ENCODE assay signal across 11 cellular contexts in the genomic region with DNA sequence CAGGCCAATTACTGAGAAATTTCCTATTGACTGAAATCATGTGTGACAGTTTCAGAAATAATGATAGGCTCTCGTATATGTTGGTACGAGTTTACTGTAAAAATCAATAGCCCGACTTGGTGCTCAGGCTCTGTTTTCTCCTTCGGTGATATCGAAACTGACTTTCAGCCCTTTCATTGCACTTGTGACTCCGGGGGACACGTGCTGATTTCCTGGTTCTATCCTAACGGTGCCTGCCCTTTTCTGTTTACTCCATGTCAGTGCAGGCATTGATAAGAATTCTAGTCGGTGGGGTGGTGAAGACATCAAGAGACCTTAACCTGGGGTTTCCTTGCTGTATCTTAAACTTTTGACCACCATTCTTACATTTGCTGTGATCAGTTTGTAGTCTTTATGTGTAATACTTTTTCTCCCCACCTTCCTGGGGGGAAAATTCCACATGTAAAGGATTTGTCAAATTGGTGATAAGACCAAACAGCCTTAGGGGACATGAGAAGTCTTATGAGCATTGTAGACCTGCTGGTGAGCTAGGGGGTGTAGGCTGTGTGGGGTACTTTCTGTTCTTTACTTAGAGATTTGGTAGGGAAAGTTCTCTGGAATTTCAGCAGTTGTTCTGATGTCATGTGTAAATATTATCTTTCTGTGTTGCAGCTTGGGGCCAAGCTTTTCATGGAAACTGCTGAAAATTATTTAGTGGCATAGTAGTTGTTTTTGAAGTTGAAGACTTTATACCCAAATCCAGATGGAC. TPM values are rescaled to one million over a fixed set of nuclear protein-coding genes. Genes with fewer than 3 reads are reported as not detected.
DNase-seq lines count a peak whose midpoint lies in the region; TF ChIP-seq lines count a peak whose summit lies in the region.
"Had no signal": no experiment of that assay in that cellular context is flagged by ENCODE, and none has a peak within 500 bp of the region (broad histone marks: within the 10 kb centered on the region; RNA-seq: fewer than 3 reads in every experiment).

No MANE protein-coding gene starts in this region.

- no peak for TF ChIP-seq POLR2A in erythroblast (IDR thresholded peaks at IDR 0.05; ENCODE audit: low read length)

- H4K8ac ChIP-seq in trophoblast cell (ENCODE audit: low read depth, low read length) = no peak overlapping the region

- peaks cover 2% of the 10 kb centered on the region for H3K79me1 ChIP-seq in trophoblast cell (ENCODE audit: low read length)

- no peak overlapping the region for H3K4me2 ChIP-seq in trophoblast cell (ENCODE audit: low read length)

- H3K23ac ChIP-seq in trophoblast cell (ENCODE audit: low read length) = no peak overlapping the region

- H3K27ac ChIP-seq in neutrophil (peak overlapping the region; percentile 82), trophoblast cell (ENCODE audit: low read depth, low read length) (no peak overlapping the region)

- H2AK5ac ChIP-seq in trophoblast cell (ENCODE audit: low read length) = no peak overlapping the region

- no peak overlapping the region for H3K18ac ChIP-seq in trophoblast cell (ENCODE audit: low read length)

- H3K4me3 ChIP-seq in neutrophil (ENCODE audit: low read depth in 1 of 2, low read length in 1 of 2) = no peak overlapping the region
- H3K4me3 ChIP-seq in trophoblast cell (ENCODE audit: low read depth, low read length) = no peak overlapping the region

- peaks cover 34% of the 10 kb centered on the region for H3K4me1 Mint-ChIP-seq in Calu3 (ENCODE audit: low read depth, unreplicated experiment)

- H4K12ac ChIP-seq in trophoblast cell (ENCODE audit: low read depth, low read length) = no peak overlapping the region

- no peak overlapping the region for H3K4ac ChIP-seq in trophoblast cell (ENCODE audit: low read depth, low read length)

- in situ Hi-C loops in SK-MEL-5 (cut with HindIII; ENCODE audit: low pct_unique_long_range_greater_than_20kb, low sequenced_read_pairs) = no loop called here

- BruUV-seq in Calu3 (replicated peaks; lab: Mats Ljungman, UMichigan) = no TSS peak

- DNase-seq in Calu3 (peak; percentile 30), SK-MEL-5 (ENCODE audit: low read depth, low spot score) (peak; percentile 17), erythroblast (lab: John Stamatoyannopoulos, UW) (peak; percentile 30 to 36), trophoblast cell (no peak), UCSD-AML1 (lab: John Stamatoyannopoulos, UW; ENCODE audit: unreplicated experiment) (no peak), NCI-H187 treated with DMSO at 0.1 percent for 48 hours (lab: John Stamatoyannopoulos, UW) (no peak)
- no peak for DNase-seq in stimulated activated CD4-positive, alpha-beta T cell treated with anti-CD3 and anti-CD28 coated beads, Interleukin-12 subunit alpha, Interleukin-12 subunit beta, amount 100 ng/mL, for 4 hours
- DNase-seq: anterior cingulate cortex, DMS 273 treated with DMSO at 0.1 percent for 48 hours, NCI-H1436 treated with DMSO at 0.1 percent for 48 hours had no signal

- H3K36me3 ChIP-seq in neutrophil (peaks cover 5% of the 10 kb centered on the region), trophoblast cell (ENCODE audit: control insufficient read depth in 1 of 2, insufficient read depth in 2 of 2, low read length in 2 of 2) (no peaks in the 10 kb centered on the region)

- H2BK5ac ChIP-seq in trophoblast cell (ENCODE audit: low read depth, low read length, poor library complexity) = no peak overlapping the region

- no peaks in the 10 kb centered on the region for H3K9me3 Mint-ChIP-seq in Calu3 (ENCODE audit: low read depth, unreplicated experiment)

- H2BK12ac ChIP-seq in trophoblast cell (ENCODE audit: low read length) = no peak overlapping the region

- no peaks in the 10 kb centered on the region for H3K36me3 Mint-ChIP-seq in Calu3 (ENCODE audit: insufficient read depth, unreplicated experiment)

- H3K27me3 Mint-ChIP-seq in Calu3 (ENCODE audit: unreplicated experiment) = no peaks in the 10 kb centered on the region

- CTCF ChIA-PET in Calu3 (lab: Charles Lee) = no interaction called here

- no peaks in the 10 kb centered on the region for H3K79me2 ChIP-seq in trophoblast cell (ENCODE audit: control insufficient read depth, insufficient read depth, low read length, poor library complexity)

- WGBS in trophoblast cell (ENCODE audit: extremely low coverage, insufficient coverage, insufficient read length) = no CpG with 5 or more reads among the region's 9 CpGs

- H3K27ac Mint-ChIP-seq in Calu3 (ENCODE audit: unreplicated experiment) = no peak overlapping the region

- H3K4me3 Mint-ChIP-seq in Calu3 (ENCODE audit: low read depth, unreplicated experiment) = peak overlapping the region; percentile 45

- no peak overlapping the region for H3K9ac ChIP-seq in trophoblast cell (ENCODE audit: low read length)

- no peak for TF ChIP-seq CTCF in Calu3 (IDR thresholded peaks at IDR 0.05; ENCODE audit: unreplicated experiment)
- no peak for TF ChIP-seq CTCF in neutrophil (IDR thresholded peaks at IDR 0.05)

- intact Hi-C loops in Calu3 (cut with micrococcal nuclease; ENCODE audit: unreplicated experiment) = no loop called here

- H2AFZ ChIP-seq in trophoblast cell (ENCODE audit: insufficient read depth, low read length, poor library complexity) = no peak overlapping the region

- H3K14ac ChIP-seq in trophoblast cell (ENCODE audit: low read length) = no peak overlapping the region

- H2BK120ac ChIP-seq in trophoblast cell (ENCODE audit: insufficient read depth, low read length, poor library complexity) = no peak overlapping the region

- no peak overlapping the region for H4K91ac ChIP-seq in trophoblast cell (ENCODE audit: low read depth, low read length)

- H3K27me3 ChIP-seq in neutrophil = no peaks in the 10 kb centered on the region
- no peaks in the 10 kb centered on the region for H3K27me3 ChIP-seq in trophoblast cell (ENCODE audit: insufficient read depth, low read length)

- H3K9me3 ChIP-seq in neutrophil (no peaks in the 10 kb centered on the region), trophoblast cell (ENCODE audit: insufficient read depth, low read depth, low read length) (no peaks in the 10 kb centered on the region)

- H3K4me1 ChIP-seq in neutrophil (ENCODE audit: control insufficient read depth in 1 of 2, insufficient read depth in 1 of 2, low read depth in 1 of 2, low read length in 1 of 2) (peaks cover 62 to 67% of the 10 kb centered on the region in 2 experiments), trophoblast cell (ENCODE audit: control insufficient read depth in 1 of 2, insufficient read depth in 2 of 2, low read length in 2 of 2) (peaks cover 3 to 5% of the 10 kb centered on the region in 2 experiments)

RNA-seq across cellular contexts. Expression of a gene that starts 52.7 kb away (rescaled TPM):
- total RNA-seq in Calu3 (2022) = 8.8 and 9.4 TPM in 2 replicates
- 7.8 and 10.9 TPM in 2 replicates for total RNA-seq in SK-MEL-5 (2014; rRNA removed; shearing (Covaris generic))
- polyA plus RNA-seq in SK-MEL-5 (2015; cell fraction: cytosol; rRNA removed) = 6.4 and 7.1 TPM in 2 replicates
- polyA plus RNA-seq in SK-MEL-5 (2015; cell fraction: nucleus; rRNA removed) = 12.0 and 15.8 TPM in 2 replicates
- 8.3 and 8.9 TPM in 2 replicates for polyA plus RNA-seq in trophoblast cell (2013)

Comparison
In these comparisons a context has a peak if more than half of its experiments do, and no peak if none do; other contexts are left out.
1. DNase-seq: peak in Calu3 (single experiment), SK-MEL-5 (single experiment) and erythroblast (2 of 2); none in trophoblast cell (0 of 2), UCSD-AML1 (single experiment), stimulated activated CD4-positive, alpha-beta T cell treated with anti-CD3 and anti-CD28 coated beads, Interleukin-12 subunit alpha, Interleukin-12 subunit beta, amount 100 ng/mL, for 4 hours (single experiment) and NCI-H187 treated with DMSO at 0.1 percent for 48 hours (single experiment).